ENCODE assay signal across 1 cellular context in genomic region chr5:140338918-140339317, GRCh38.
TF ChIP-seq lines count a peak whose summit lies in the region.

No MANE protein-coding gene starts in this region.

TF ChIP-seq in HepG2, 621 proteins besides CTCF, POLR2A, EP300 and RAD21:
- TF ChIP-seq CREBL2 (CRISPR knock-in tag; IDR thresholded peaks at IDR 0.05; ENCODE audit: borderline replicate concordance): no peak
- TF ChIP-seq MAZ (IDR thresholded peaks at IDR 0.05; ENCODE audit: borderline replicate concordance, low read depth, low read length): no peak
- no peak for TF ChIP-seq MAZ (CRISPR knock-in tag; IDR thresholded peaks at IDR 0.05; ENCODE audit: low read depth)
- TF ChIP-seq ZNF672 (CRISPR knock-in tag; IDR thresholded peaks at IDR 0.05): no peak
- TF ChIP-seq NFYC (CRISPR knock-in tag; IDR thresholded peaks at IDR 0.05): no peak
- no peak for TF ChIP-seq SMC3 (IDR thresholded peaks at IDR 0.05; ENCODE audit: low read length)
- no peak for TF ChIP-seq ZNF329 (CRISPR knock-in tag; IDR thresholded peaks at IDR 0.05; ENCODE audit: low read depth)
- TF ChIP-seq MTA3 (CRISPR knock-in tag; IDR thresholded peaks at IDR 0.05): no peak
- TF ChIP-seq UBTF (CRISPR knock-in tag; IDR thresholded peaks at IDR 0.05): no peak
- TF ChIP-seq HNRNPL (IDR thresholded peaks at IDR 0.05; ENCODE audit: low read depth, low read length): no peak
- no peak for TF ChIP-seq ZNF891 (CRISPR knock-in tag; IDR thresholded peaks at IDR 0.05)
- TF ChIP-seq ESRRA (CRISPR knock-in tag; IDR thresholded peaks at IDR 0.05; ENCODE audit: low read depth): no peak
- TF ChIP-seq GATA4 (IDR thresholded peaks at IDR 0.05; ENCODE audit: borderline replicate concordance, low read depth): no peak
- no peak for TF ChIP-seq THAP7 (CRISPR knock-in tag; IDR thresholded peaks at IDR 0.05)
- TF ChIP-seq ZNF160 (CRISPR knock-in tag; IDR thresholded peaks at IDR 0.05): no peak
- TF ChIP-seq HIVEP1 (CRISPR knock-in tag; IDR thresholded peaks at IDR 0.05): no peak
